In the genomic region with DNA sequence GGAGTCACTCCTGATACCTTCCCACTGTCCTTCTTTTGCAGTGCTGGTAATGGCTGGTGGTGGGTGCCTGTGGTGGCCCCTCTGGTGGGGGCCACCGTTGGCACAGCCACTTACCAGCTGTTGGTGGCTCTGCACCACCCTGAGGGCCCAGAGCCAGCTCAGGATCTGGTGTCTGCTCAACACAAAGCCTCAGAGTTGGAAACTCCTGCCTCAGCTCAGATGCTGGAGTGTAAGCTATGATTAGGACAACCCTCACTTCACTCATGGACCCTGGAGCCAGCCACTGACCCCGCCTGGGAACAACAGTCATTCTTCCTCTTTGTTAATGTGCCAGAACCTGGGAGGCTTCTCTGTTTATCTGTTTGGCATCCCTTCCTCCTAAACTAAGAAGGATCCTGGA, we compare ENCODE assay signal across 8 cellular contexts. TPM values are rescaled to one million over a fixed set of nuclear protein-coding genes. Genes with fewer than 3 reads are reported as not detected.
DNase-seq lines count a peak whose midpoint lies in the region; ATAC-seq, FAIRE-seq and TF ChIP-seq lines count a peak whose summit lies in the region.

No MANE protein-coding gene starts in this region.

- H3K9me3 Mint-ChIP-seq in activated T-cell treated with anti-CD3 and anti-CD28 coated beads, Interleukin-2, amount 50 U/mL, for 4 hours, result no peaks in the 10 kb centered on the region
- H3K9me3 Mint-ChIP-seq in activated T-cell treated with anti-CD3 and anti-CD28 coated beads, Interleukin-2, amount 50 U/mL, for 72 hours, result no peaks in the 10 kb centered on the region

- no peak for ATAC-seq in activated T-cell treated with anti-CD3 and anti-CD28 coated beads, Interleukin-2, amount 50 U/mL, for 4 hours
- ATAC-seq in activated T-cell treated with anti-CD3 and anti-CD28 coated beads, Interleukin-2, amount 50 U/mL, for 72 hours (replicated peaks in 1 of 2), result no peak

- no peak for DNase-seq in activated T-cell treated with anti-CD3 and anti-CD28 coated beads, Interleukin-2, amount 50 U/mL, for 4 hours
- DNase-seq in activated T-cell treated with anti-CD3 and anti-CD28 coated beads for 4 hours (no peak), keratinocyte (ENCODE audit: low read depth, low spot score) (no peak), SW480 (ENCODE audit: low spot score) (no peak), cerebellar cortex (ENCODE audit: low spot score) (no peak), SIG-M5 treated with dmso at 0.1 percent for 504 hours (lab: John Stamatoyannopoulos, UW; ENCODE audit: unreplicated experiment) (no peak)
- no peak for DNase-seq in activated T-cell treated with anti-CD3 and anti-CD28 coated beads, Interleukin-2, amount 50 U/mL, for 72 hours

- no peaks in the 10 kb centered on the region for H3K79me2 ChIP-seq in keratinocyte (ENCODE audit: control insufficient read depth, insufficient read depth, low read length)

- dilution Hi-C loops in keratinocyte (cut with MboI; ENCODE audit: extremely low pct_ligation_motif_present, low sequenced_read_pairs), result no loop called here

- H3K9me3 ChIP-seq in keratinocyte (ENCODE audit: control insufficient read depth, low read depth, low read length), result no peaks in the 10 kb centered on the region

- peaks cover 30% of the 10 kb centered on the region for H3K4me1 Mint-ChIP-seq in activated T-cell treated with anti-CD3 and anti-CD28 coated beads, Interleukin-2, amount 50 U/mL, for 4 hours (ENCODE audit: low read depth)
- H3K4me1 Mint-ChIP-seq in activated T-cell treated with anti-CD3 and anti-CD28 coated beads, Interleukin-2, amount 50 U/mL, for 72 hours (ENCODE audit: low read depth), result peaks cover 39% of the 10 kb centered on the region

- no peak overlapping the region for H3K9ac ChIP-seq in keratinocyte (ENCODE audit: control insufficient read depth, extremely low read depth, insufficient read depth, low read length)

- peaks cover 32% of the 10 kb centered on the region for H3K4me1 ChIP-seq in keratinocyte (ENCODE audit: control insufficient read depth, extremely low read depth, insufficient read depth, low read length)

- no peak overlapping the region for H3K27ac ChIP-seq in keratinocyte (ENCODE audit: control insufficient read depth, insufficient read depth, low read length)
- peak overlapping the region; percentile 71 for H3K27ac ChIP-seq in temporal lobe (ENCODE audit: low read depth, low read length)

- no peaks in the 10 kb centered on the region for H3K9me1 ChIP-seq in keratinocyte (ENCODE audit: control insufficient read depth, extremely low read depth, insufficient read depth, low read length)

- H3K4me3 ChIP-seq in keratinocyte (ENCODE audit: control insufficient read depth in 2 of 3, extremely low read depth in 1 of 3, insufficient read depth in 2 of 3, low read depth in 1 of 3, low read length in 3 of 3), result no peak overlapping the region

- H2AFZ ChIP-seq in keratinocyte (ENCODE audit: control insufficient read depth, low read length), result no peak overlapping the region

- no peak for FAIRE-seq in keratinocyte (lab: Jason Lieb, UNC)

- H3K27me3 Mint-ChIP-seq in activated T-cell treated with anti-CD3 and anti-CD28 coated beads, Interleukin-2, amount 50 U/mL, for 4 hours (ENCODE audit: low read depth), result peaks cover 3% of the 10 kb centered on the region
- no peaks in the 10 kb centered on the region for H3K27me3 Mint-ChIP-seq in activated T-cell treated with anti-CD3 and anti-CD28 coated beads, Interleukin-2, amount 50 U/mL, for 72 hours (ENCODE audit: low read depth)

- H3K36me3 Mint-ChIP-seq in activated T-cell treated with anti-CD3 and anti-CD28 coated beads, Interleukin-2, amount 50 U/mL, for 4 hours (ENCODE audit: insufficient read depth), result no peaks in the 10 kb centered on the region
- no peaks in the 10 kb centered on the region for H3K36me3 Mint-ChIP-seq in activated T-cell treated with anti-CD3 and anti-CD28 coated beads, Interleukin-2, amount 50 U/mL, for 72 hours (ENCODE audit: insufficient read depth in 2 of 2)

- H3K36me3 ChIP-seq in keratinocyte (ENCODE audit: control insufficient read depth in 2 of 2, extremely low read depth in 1 of 2, insufficient read depth in 2 of 2, low read length in 2 of 2), result no peaks in the 10 kb centered on the region

- no peak for TF ChIP-seq CTCF in keratinocyte (optimal IDR thresholded peaks at IDR 0.05 in 1 of 3, IDR thresholded peaks at IDR 0.05 in 1 of 3, conservative IDR thresholded peaks at IDR 0.05 in 1 of 3; ENCODE audit: extremely low read depth in 1 of 3, insufficient read depth in 2 of 3, low read length in 3 of 3)

- H3K4me2 ChIP-seq in keratinocyte (ENCODE audit: control insufficient read depth, extremely low read depth, insufficient read depth, low read depth, low read length), result peak overlapping the region; percentile 71

- H4K20me1 ChIP-seq in keratinocyte (ENCODE audit: control insufficient read depth, extremely low read depth, insufficient read depth, low read length), result no peaks in the 10 kb centered on the region

- peak overlapping the region; percentile 91 for H3K4me3 Mint-ChIP-seq in activated T-cell treated with anti-CD3 and anti-CD28 coated beads, Interleukin-2, amount 50 U/mL, for 4 hours
- peak overlapping the region; percentile 91 to 96 for H3K4me3 Mint-ChIP-seq in activated T-cell treated with anti-CD3 and anti-CD28 coated beads, Interleukin-2, amount 50 U/mL, for 72 hours

- H3K27me3 ChIP-seq in keratinocyte (ENCODE audit: control insufficient read depth, extremely low read depth, insufficient read depth, low read length), result no peaks in the 10 kb centered on the region

- peak overlapping the region; percentile 18 for H3K27ac Mint-ChIP-seq in activated T-cell treated with anti-CD3 and anti-CD28 coated beads, Interleukin-2, amount 50 U/mL, for 72 hours

RNA-seq across cellular contexts. Expression of gene ATP8B2, which starts 1.1 kb away (rescaled TPM):
- total RNA-seq in activated T-cell treated with anti-CD3 and anti-CD28 coated beads, Interleukin-2, amount 50 U/mL, for 4 hours, result 10 to 100 TPM; 73.1 to 74.9 (median 73.4) TPM
- total RNA-seq in activated T-cell treated with anti-CD3 and anti-CD28 coated beads, Interleukin-2, amount 50 U/mL, for 72 hours, result 10 to 100 TPM; 37.4 to 52.6 TPM
- 9.5 to 16.2 TPM (median 12.5 TPM) in 3 replicates for polyA plus RNA-seq in keratinocyte
- polyA plus RNA-seq in keratinocyte (2011; ENCODE audit: low read depth), result 2.2 TPM
- 8.5 and 14.9 TPM in 2 replicates for polyA plus RNA-seq in keratinocyte (2011; cell fraction: cytosol; rRNA removed)
- polyA plus RNA-seq in keratinocyte (2011; cell fraction: nucleus; rRNA removed), result 23.2 and 30.9 TPM in 2 replicates
- polyA plus RNA-seq in keratinocyte (2012; ENCODE audit: low replicate concordance), result 3.4 and 11.0 TPM in 2 replicates
- 15.2 to 28.1 TPM (median 19.4 TPM) in 3 replicates for polyA minus RNA-seq in keratinocyte
- 9.6 TPM for polyA minus RNA-seq in keratinocyte (2011; cell fraction: cytosol; rRNA and poly(A)+ RNA removed)
- polyA minus RNA-seq in keratinocyte (2011; cell fraction: nucleus; rRNA and poly(A)+ RNA removed), result 18.2 and 20.5 TPM in 2 replicates
- total RNA-seq in temporal lobe, result 18.2 TPM

RNA-seq across cellular contexts. Expression of gene AQP10, which starts 3.3 kb away (rescaled TPM):
- total RNA-seq in activated T-cell treated with anti-CD3 and anti-CD28 coated beads, Interleukin-2, amount 50 U/mL, for 4 hours, result not detected
- total RNA-seq in activated T-cell treated with anti-CD3 and anti-CD28 coated beads, Interleukin-2, amount 50 U/mL, for 72 hours, result not detected
- polyA plus RNA-seq in keratinocyte, result 0.85 to 1.8 TPM (median 1.2 TPM) in 3 replicates
- polyA plus RNA-seq in keratinocyte (2011; ENCODE audit: low read depth), result not detected
- polyA plus RNA-seq in keratinocyte (2011; cell fraction: cytosol; rRNA removed), result 0.50 and 0.97 TPM in 2 replicates
- polyA plus RNA-seq in keratinocyte (2011; cell fraction: nucleus; rRNA removed), result 0.92 and 1.2 TPM in 2 replicates
- 0.37 and 0.71 TPM in 2 replicates for polyA plus RNA-seq in keratinocyte (2012; ENCODE audit: low replicate concordance)
- 0.39 to 1.3 TPM (median 1.2 TPM) in 3 replicates for polyA minus RNA-seq in keratinocyte
- not detected for polyA minus RNA-seq in keratinocyte (2011; cell fraction: cytosol; rRNA and poly(A)+ RNA removed)
- polyA minus RNA-seq in keratinocyte (2011; cell fraction: nucleus; rRNA and poly(A)+ RNA removed), result 0.74 and 0.93 TPM in 2 replicates
- total RNA-seq in temporal lobe, result not detected

RNA-seq across cellular contexts. Expression of gene HAX1, which starts 51.8 kb away (rescaled TPM):
- 100 to 1,000 TPM; 131 to 178 (median 157) TPM for total RNA-seq in activated T-cell treated with anti-CD3 and anti-CD28 coated beads, Interleukin-2, amount 50 U/mL, for 4 hours
- 100 to 1,000 TPM; 306 to 310 TPM for total RNA-seq in activated T-cell treated with anti-CD3 and anti-CD28 coated beads, Interleukin-2, amount 50 U/mL, for 72 hours
- 90.8 to 126 TPM (median 110 TPM) in 3 replicates for polyA plus RNA-seq in keratinocyte
- 53.3 TPM for polyA plus RNA-seq in keratinocyte (2011; ENCODE audit: low read depth)
- polyA plus RNA-seq in keratinocyte (2011; cell fraction: cytosol; rRNA removed), result 92.3 and 97.5 TPM in 2 replicates
- polyA plus RNA-seq in keratinocyte (2011; cell fraction: nucleus; rRNA removed), result 68.6 and 69.0 TPM in 2 replicates
- 87.2 and 113 TPM in 2 replicates for polyA plus RNA-seq in keratinocyte (2012; ENCODE audit: low replicate concordance)
- polyA minus RNA-seq in keratinocyte, result 74.5 to 90.2 TPM (median 82.7 TPM) in 3 replicates
- polyA minus RNA-seq in keratinocyte (2011; cell fraction: cytosol; rRNA and poly(A)+ RNA removed), result 34.9 TPM
- 12.8 and 15.8 TPM in 2 replicates for polyA minus RNA-seq in keratinocyte (2011; cell fraction: nucleus; rRNA and poly(A)+ RNA removed)
- 41.1 TPM for total RNA-seq in temporal lobe
